Comparison of ENCODE assay signal across 24 cellular contexts in the genomic region with DNA sequence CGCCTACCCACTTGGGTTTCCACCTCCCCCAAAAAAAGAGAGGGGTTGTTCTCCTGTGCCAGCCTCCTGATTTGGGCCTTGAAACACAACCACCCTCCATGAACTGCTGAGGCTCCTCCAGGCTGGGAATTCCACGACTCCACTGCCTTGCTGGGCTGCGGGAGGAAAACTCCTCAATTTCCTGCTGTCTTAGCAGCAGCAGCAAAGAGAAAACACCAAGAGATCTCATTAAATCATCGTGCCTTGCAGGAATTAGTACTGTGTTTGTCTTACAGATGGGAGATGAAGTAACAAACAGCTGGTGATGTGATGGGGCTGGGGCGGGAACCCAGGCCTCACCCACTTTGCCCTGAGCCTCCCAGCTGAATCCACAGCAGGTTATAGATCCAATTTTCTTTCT. TPM values are rescaled to one million over a fixed set of nuclear protein-coding genes. Genes with fewer than 3 reads are reported as not detected.
DNase-seq lines count a peak whose midpoint lies in the region; ATAC-seq and TF ChIP-seq lines count a peak whose summit lies in the region.
"Had no signal": no experiment of that assay in that cellular context is flagged by ENCODE, and none has a peak within 500 bp of the region (broad histone marks: within the 10 kb centered on the region; RNA-seq: fewer than 3 reads in every experiment).

No MANE protein-coding gene starts in this region.

- no peak overlapping the region for H3K4me3 ChIP-seq in HEK293 (ENCODE audit: low read depth, low read length)
- no peak overlapping the region for H3K4me3 ChIP-seq in osteoblast (ENCODE audit: insufficient read depth, low read length)
- H3K4me3 ChIP-seq: A549; BLaER1 treated with 17β-estradiol and CSF1 and Interleukin-3, amounts not matched to agents 10 nM and 100 nM; GM12878; HAP-1 had no signal

- no peak overlapping the region for H3K27ac Mint-ChIP-seq in glutamatergic neuron (ENCODE audit: unreplicated experiment)
- H3K27ac Mint-ChIP-seq: CD4-positive, alpha-beta T cell had no signal

- H3K4me2 ChIP-seq in osteoblast (ENCODE audit: insufficient read depth, low read length), result no peak overlapping the region
- H3K4me2 ChIP-seq: A549 had no signal

- H2AFZ ChIP-seq in osteoblast (ENCODE audit: low read length), result no peak overlapping the region

- TF ChIP-seq CTCF in HEK293 (tag by site-specific recombination; IDR thresholded peaks at IDR 0.05) (no peak), osteoblast (IDR thresholded peaks at IDR 0.05; ENCODE audit: extremely low read depth, low read depth, low read length) (no peak), glutamatergic neuron (IDR thresholded peaks at IDR 0.05; ENCODE audit: partially characterized antibody, unreplicated experiment) (no peak)

- no peaks in the 10 kb centered on the region for H3K79me2 ChIP-seq in osteoblast (ENCODE audit: insufficient read depth, low read length)

- H3K9me3 ChIP-seq in HEK293 (ENCODE audit: control insufficient read depth, insufficient read depth, low read depth, low read length), result no peaks in the 10 kb centered on the region
- no peaks in the 10 kb centered on the region for H3K9me3 ChIP-seq in osteoblast (ENCODE audit: low read depth, low read length)
- H3K9me3 ChIP-seq: A549, BE2C, HAP-1 had no signal

- H3K9me3 Mint-ChIP-seq in glutamatergic neuron (ENCODE audit: unreplicated experiment), result peaks cover 11% of the 10 kb centered on the region
- H3K9me3 Mint-ChIP-seq: CD4-positive, alpha-beta T cell had no signal

- intact Hi-C loops in left ventricle myocardium superior (cut with micrococcal nuclease), result no loop called here

- CTCF ChIA-PET in HEK293 (lab: Yijun Ruan, JAX), result no interaction called here

- ATAC-seq in left ventricle myocardium superior, result no peak
- ATAC-seq: A549, GM12878 had no signal

- H3K27me3 ChIP-seq in osteoblast (ENCODE audit: insufficient read depth, low read length), result peaks cover 19% of the 10 kb centered on the region
- H3K27me3 ChIP-seq: BE2C; BLaER1 treated with 17β-estradiol and CSF1 and Interleukin-3, amounts not matched to agents 10 nM and 100 nM had no signal

- POLR2A ChIA-PET in HEK293 (lab: Yijun Ruan, JAX), result no interaction called here

- H3K4me1 ChIP-seq in HEK293 (ENCODE audit: control insufficient read depth, insufficient read depth, low read length) (no peaks in the 10 kb centered on the region), osteoblast (ENCODE audit: insufficient read depth, low read length) (no peaks in the 10 kb centered on the region)
- H3K4me1 ChIP-seq: A549, BE2C, HAP-1 had no signal

- DNase-seq in NCI-H2171 treated with DMSO at 0.1 percent for 48 hours (lab: John Stamatoyannopoulos, UW), result peak; percentile 72
- no peak for DNase-seq in NCI-H2171 (lab: John Stamatoyannopoulos, UW)
- peak; percentile 36 for DNase-seq in left kidney (ENCODE audit: low read depth, low spot score)
- DNase-seq in osteoblast (ENCODE audit: insufficient read length, low spot score, missing footprints), result peak; percentile 56
- no peak for DNase-seq in left ventricle myocardium superior
- DNase-seq in MV-4-11 (lab: John Stamatoyannopoulos, UW), result no peak
- no peak for DNase-seq in glutamatergic neuron
- DNase-seq: 8988T; ACHN; AML-193; BE2C; Calu3; CD4-positive, alpha-beta T cell; COR-L47; DMS79; EL; GDM1; GOT3 had no signal

- H3K4me1 Mint-ChIP-seq in glutamatergic neuron (ENCODE audit: low read depth, unreplicated experiment), result peaks cover 11% of the 10 kb centered on the region
- H3K4me1 Mint-ChIP-seq: CD14-positive monocyte had no signal

- H3K27me3 Mint-ChIP-seq in glutamatergic neuron (ENCODE audit: unreplicated experiment), result peaks cover 2% of the 10 kb centered on the region
- H3K27me3 Mint-ChIP-seq: CD4-positive, alpha-beta T cell had no signal

- peaks cover 4% of the 10 kb centered on the region for H3K36me3 Mint-ChIP-seq in glutamatergic neuron (ENCODE audit: unreplicated experiment)
- H3K36me3 Mint-ChIP-seq: CD14-positive monocyte had no signal

- H3K4me3 Mint-ChIP-seq in glutamatergic neuron (ENCODE audit: unreplicated experiment), result no peak overlapping the region
- H3K4me3 Mint-ChIP-seq: CD14-positive monocyte; CD4-positive, alpha-beta T cell had no signal

- H4K20me1 ChIP-seq in osteoblast (ENCODE audit: insufficient read depth, low read length), result no peaks in the 10 kb centered on the region
- H4K20me1 ChIP-seq: BLaER1 treated with 17β-estradiol and CSF1 and Interleukin-3, amounts not matched to agents 10 nM and 100 nM had no signal

- H3K27ac ChIP-seq in HEK293 (ENCODE audit: extremely low read depth, low read depth, low read length) (no peak overlapping the region), osteoblast (ENCODE audit: low read depth, low read length) (no peak overlapping the region)
- H3K27ac ChIP-seq: A549 had no signal

- H3K36me3 ChIP-seq in HEK293 (ENCODE audit: control insufficient read depth in 2 of 2, insufficient read depth in 1 of 2, low read length in 2 of 2) (no peaks in the 10 kb centered on the region), osteoblast (ENCODE audit: insufficient read depth, low read length) (no peaks in the 10 kb centered on the region)
- H3K36me3 ChIP-seq: BE2C; BLaER1 treated with 17β-estradiol and CSF1 and Interleukin-3, amounts not matched to agents 10 nM and 100 nM; HAP-1 had no signal

TF ChIP-seq in HEK293, 187 proteins besides CTCF, POLR2A, EP300 and RAD21:
- peak; percentile 89 for TF ChIP-seq ZIC2 (tag by site-specific recombination; IDR thresholded peaks at IDR 0.05)
- TF ChIP-seq ZFHX2 (tag by site-specific recombination; conservative IDR thresholded peaks at IDR 0.05), result no peak
- TF ChIP-seq ZNF596 (tag by site-specific recombination; IDR thresholded peaks at IDR 0.05), result no peak
- TF ChIP-seq, protein P1, sequence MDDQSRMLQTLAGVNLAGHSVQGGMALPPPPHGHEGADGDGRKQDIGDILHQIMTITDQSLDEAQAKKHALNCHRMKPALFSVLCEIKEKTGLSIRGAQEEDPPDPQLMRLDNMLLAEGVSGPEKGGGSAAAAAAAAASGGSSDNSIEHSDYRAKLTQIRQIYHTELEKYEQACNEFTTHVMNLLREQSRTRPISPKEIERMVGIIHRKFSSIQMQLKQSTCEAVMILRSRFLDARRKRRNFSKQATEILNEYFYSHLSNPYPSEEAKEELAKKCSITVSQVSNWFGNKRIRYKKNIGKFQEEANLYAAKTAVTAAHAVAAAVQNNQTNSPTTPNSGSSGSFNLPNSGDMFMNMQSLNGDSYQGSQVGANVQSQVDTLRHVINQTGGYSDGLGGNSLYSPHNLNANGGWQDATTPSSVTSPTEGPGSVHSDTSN (CRISPR knock-in tag; IDR thresholded peaks at IDR 0.05), result no peak
- TF ChIP-seq FEZF1 (tag by site-specific recombination; IDR thresholded peaks at IDR 0.05), result no peak
- no peak for TF ChIP-seq GFI1B (tag by site-specific recombination; IDR thresholded peaks at IDR 0.05)
- TF ChIP-seq ZFP69B (tag by site-specific recombination; IDR thresholded peaks at IDR 0.05), result no peak
- no peak for TF ChIP-seq ZNF138 (tag by site-specific recombination; IDR thresholded peaks at IDR 0.05; ENCODE audit: borderline replicate concordance)
- TF ChIP-seq, protein P2, sequence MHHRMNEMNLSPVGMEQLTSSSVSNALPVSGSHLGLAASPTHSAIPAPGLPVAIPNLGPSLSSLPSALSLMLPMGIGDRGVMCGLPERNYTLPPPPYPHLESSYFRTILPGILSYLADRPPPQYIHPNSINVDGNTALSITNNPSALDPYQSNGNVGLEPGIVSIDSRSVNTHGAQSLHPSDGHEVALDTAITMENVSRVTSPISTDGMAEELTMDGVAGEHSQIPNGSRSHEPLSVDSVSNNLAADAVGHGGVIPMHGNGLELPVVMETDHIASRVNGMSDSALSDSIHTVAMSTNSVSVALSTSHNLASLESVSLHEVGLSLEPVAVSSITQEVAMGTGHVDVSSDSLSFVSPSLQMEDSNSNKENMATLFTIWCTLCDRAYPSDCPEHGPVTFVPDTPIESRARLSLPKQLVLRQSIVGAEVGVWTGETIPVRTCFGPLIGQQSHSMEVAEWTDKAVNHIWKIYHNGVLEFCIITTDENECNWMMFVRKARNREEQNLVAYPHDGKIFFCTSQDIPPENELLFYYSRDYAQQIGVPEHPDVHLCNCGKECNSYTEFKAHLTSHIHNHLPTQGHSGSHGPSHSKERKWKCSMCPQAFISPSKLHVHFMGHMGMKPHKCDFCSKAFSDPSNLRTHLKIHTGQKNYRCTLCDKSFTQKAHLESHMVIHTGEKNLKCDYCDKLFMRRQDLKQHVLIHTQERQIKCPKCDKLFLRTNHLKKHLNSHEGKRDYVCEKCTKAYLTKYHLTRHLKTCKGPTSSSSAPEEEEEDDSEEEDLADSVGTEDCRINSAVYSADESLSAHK (tag by site-specific recombination; IDR thresholded peaks at IDR 0.05), result no peak
- no peak for TF ChIP-seq ZNF785 (tag by site-specific recombination; IDR thresholded peaks at IDR 0.05)
- TF ChIP-seq KLF1 (tag by site-specific recombination; IDR thresholded peaks at IDR 0.05), result peak; percentile 37; the same call in 1 of the 2 replicates
- no peak for TF ChIP-seq ZNF76 (tag by site-specific recombination; IDR thresholded peaks at IDR 0.05; ENCODE audit: borderline replicate concordance, low read depth)
- TF ChIP-seq ZSCAN5A (tag by site-specific recombination; IDR thresholded peaks at IDR 0.05), result no peak
- no peak for TF ChIP-seq ZNF223 (tag by site-specific recombination; IDR thresholded peaks at IDR 0.05)
- TF ChIP-seq ZNF426 (tag by site-specific recombination; IDR thresholded peaks at IDR 0.05), result no peak

RNA-seq across cellular contexts. Expression of gene BPIFB1, which starts 29.0 kb away (rescaled TPM):
- not detected in 2 replicates for total RNA-seq in osteoblast
- not detected for total RNA-seq in left ventricle myocardium superior
- not detected for total RNA-seq in glutamatergic neuron (ENCODE audit: unreplicated experiment)
- total RNA-seq: CD4-positive, alpha-beta T cell had no signal

Comparison
In these comparisons a context has a peak if more than half of its experiments do, and no peak if none do; other contexts are left out.
1. DNase-seq: peak in NCI-H2171 treated with DMSO at 0.1 percent for 48 hours (single experiment), left kidney (single experiment) and osteoblast (single experiment); none in NCI-H2171 (single experiment), left ventricle myocardium superior (single experiment), MV-4-11 (single experiment) and glutamatergic neuron (single experiment).